Comparison of ENCODE assay signal across 12 cellular contexts in the genomic region with DNA sequence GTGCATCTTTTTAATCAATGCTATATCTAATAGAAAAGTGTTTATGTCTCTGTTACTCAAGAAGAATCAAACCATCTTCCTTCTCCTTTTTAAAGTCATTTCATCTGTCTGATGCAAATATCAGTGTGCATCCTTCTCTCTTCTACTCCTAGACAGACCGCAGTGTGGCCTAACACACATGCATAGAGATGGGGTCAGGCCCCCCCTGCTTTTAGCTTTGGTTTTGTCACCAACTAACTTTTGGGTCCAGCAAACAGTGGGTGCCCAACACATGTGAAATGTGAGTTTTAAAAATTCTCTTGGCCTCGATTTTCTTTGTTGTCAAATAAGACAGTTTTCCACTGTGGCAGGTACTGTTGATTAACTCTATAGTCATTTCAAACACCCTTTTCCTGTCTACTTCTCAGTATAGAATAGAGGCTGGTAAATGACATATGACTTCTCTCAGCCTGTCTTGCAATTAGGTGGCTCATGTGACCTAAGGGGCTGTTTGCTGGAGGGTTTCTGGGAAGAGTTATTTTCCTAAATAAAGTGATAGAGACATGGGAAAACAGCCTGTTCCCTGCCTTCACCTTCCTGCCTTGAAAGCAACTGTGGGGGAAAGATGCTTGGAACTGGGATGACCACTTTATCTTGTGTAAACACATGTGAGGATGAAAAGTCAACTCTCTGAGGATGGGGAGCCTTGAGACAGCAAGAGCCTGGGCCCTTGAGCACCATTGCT.
DNase-seq lines count a peak whose midpoint lies in the region; ATAC-seq and TF ChIP-seq lines count a peak whose summit lies in the region.
"Had no signal": no experiment of that assay in that cellular context is flagged by ENCODE, and none has a peak within 500 bp of the region (broad histone marks: within the 10 kb centered on the region; RNA-seq: fewer than 3 reads in every experiment).

No MANE protein-coding gene starts in this region.

- DNase-seq in activated naive CD8-positive, alpha-beta T cell treated with anti-CD3 and anti-CD28 coated beads for 36 hours = peak; percentile 6
- DNase-seq in SKM-1 (lab: John Stamatoyannopoulos, UW; ENCODE audit: unreplicated experiment) (no peak), upper lobe of right lung (no peak), amygdala (lab: John Stamatoyannopoulos, UW) (no peak), OCI-M1 (lab: John Stamatoyannopoulos, UW) (no peak)
- DNase-seq: body of pancreas, pancreas, WERI-Rb-1 had no signal

- H3K4me1 Mint-ChIP-seq in activated naive CD8-positive, alpha-beta T cell treated with anti-CD3 and anti-CD28 coated beads for 36 hours = peaks cover 79% of the 10 kb centered on the region

- no peak for TF ChIP-seq CTCF in upper lobe of right lung (IDR thresholded peaks at IDR 0.05)

- peak overlapping the region; percentile 46 for H3K4me3 Mint-ChIP-seq in activated naive CD8-positive, alpha-beta T cell treated with anti-CD3 and anti-CD28 coated beads for 36 hours

- H3K9me3 ChIP-seq in upper lobe of right lung = no peaks in the 10 kb centered on the region
- H3K9me3 ChIP-seq: body of pancreas, pancreas had no signal

- peaks cover 5% of the 10 kb centered on the region for H3K9me3 Mint-ChIP-seq in activated naive CD8-positive, alpha-beta T cell treated with anti-CD3 and anti-CD28 coated beads for 36 hours

- H3K27me3 ChIP-seq in upper lobe of right lung = no peaks in the 10 kb centered on the region
- H3K27me3 ChIP-seq: body of pancreas, pancreas had no signal

- ATAC-seq in GM18861 (IDR thresholded peaks at IDR 0.05; ENCODE audit: unreplicated experiment) = peak; percentile 44
- peak; percentile 47 for ATAC-seq in GM21529 (IDR thresholded peaks at IDR 0.05; ENCODE audit: unreplicated experiment)
- peak; percentile 51 for ATAC-seq in HG03342 (IDR thresholded peaks at IDR 0.05; ENCODE audit: unreplicated experiment)
- ATAC-seq in upper lobe of right lung = no peak
- ATAC-seq: body of pancreas, esophagus mucosa, pancreas had no signal

- H3K4me1 ChIP-seq in upper lobe of right lung = no peaks in the 10 kb centered on the region
- H3K4me1 ChIP-seq: body of pancreas, pancreas had no signal

- no peak overlapping the region for H3K27ac ChIP-seq in upper lobe of right lung
- H3K27ac ChIP-seq: body of pancreas, pancreas, WERI-Rb-1 had no signal

- H3K36me3 ChIP-seq in upper lobe of right lung = no peaks in the 10 kb centered on the region
- H3K36me3 ChIP-seq: pancreas, WERI-Rb-1 had no signal

- intact Hi-C loops in upper lobe of right lung (cut with DNase I) = no loop called here

- H3K4me3 ChIP-seq in upper lobe of right lung = no peak overlapping the region
- H3K4me3 ChIP-seq: body of pancreas, pancreas had no signal

- H3K27ac Mint-ChIP-seq in activated naive CD8-positive, alpha-beta T cell treated with anti-CD3 and anti-CD28 coated beads for 36 hours = peak overlapping the region; percentile 94

- no peaks in the 10 kb centered on the region for H3K27me3 Mint-ChIP-seq in activated naive CD8-positive, alpha-beta T cell treated with anti-CD3 and anti-CD28 coated beads for 36 hours

- H3K36me3 Mint-ChIP-seq in activated naive CD8-positive, alpha-beta T cell treated with anti-CD3 and anti-CD28 coated beads for 36 hours = peaks cover 15% of the 10 kb centered on the region
